Comparison of ENCODE assay signal across 1 cellular context in genomic region chr6:11595903-11596302, GRCh38.
TF ChIP-seq lines count a peak whose summit lies in the region.

No MANE protein-coding gene starts in this region.

TF ChIP-seq in K562, 482 proteins besides CTCF, POLR2A, EP300 and RAD21 (continued from another document):
- TF ChIP-seq ZNF280A (IDR thresholded peaks at IDR 0.05; ENCODE audit: low read depth, partially characterized antibody) (no peak), PTTG1 (tag; IDR thresholded peaks at IDR 0.05; ENCODE audit: low read depth) (no peak), HDAC3 (IDR thresholded peaks at IDR 0.05; ENCODE audit: borderline replicate concordance, partially characterized antibody) (no peak), NR2F6 (CRISPR knock-in tag; IDR thresholded peaks at IDR 0.05) (no peak), YBX1 (IDR thresholded peaks at IDR 0.05) (no peak)
- TF ChIP-seq, protein P1, sequence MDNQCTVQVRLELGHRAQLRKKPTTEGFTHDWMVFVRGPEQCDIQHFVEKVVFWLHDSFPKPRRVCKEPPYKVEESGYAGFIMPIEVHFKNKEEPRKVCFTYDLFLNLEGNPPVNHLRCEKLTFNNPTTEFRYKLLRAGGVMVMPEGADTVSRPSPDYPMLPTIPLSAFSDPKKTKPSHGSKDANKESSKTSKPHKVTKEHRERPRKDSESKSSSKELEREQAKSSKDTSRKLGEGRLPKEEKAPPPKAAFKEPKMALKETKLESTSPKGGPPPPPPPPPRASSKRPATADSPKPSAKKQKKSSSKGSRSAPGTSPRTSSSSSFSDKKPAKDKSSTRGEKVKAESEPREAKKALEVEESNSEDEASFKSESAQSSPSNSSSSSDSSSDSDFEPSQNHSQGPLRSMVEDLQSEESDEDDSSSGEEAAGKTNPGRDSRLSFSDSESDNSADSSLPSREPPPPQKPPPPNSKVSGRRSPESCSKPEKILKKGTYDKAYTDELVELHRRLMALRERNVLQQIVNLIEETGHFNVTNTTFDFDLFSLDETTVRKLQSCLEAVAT (IDR thresholded peaks at IDR 0.05) = no peak
- TF ChIP-seq, protein P2, sequence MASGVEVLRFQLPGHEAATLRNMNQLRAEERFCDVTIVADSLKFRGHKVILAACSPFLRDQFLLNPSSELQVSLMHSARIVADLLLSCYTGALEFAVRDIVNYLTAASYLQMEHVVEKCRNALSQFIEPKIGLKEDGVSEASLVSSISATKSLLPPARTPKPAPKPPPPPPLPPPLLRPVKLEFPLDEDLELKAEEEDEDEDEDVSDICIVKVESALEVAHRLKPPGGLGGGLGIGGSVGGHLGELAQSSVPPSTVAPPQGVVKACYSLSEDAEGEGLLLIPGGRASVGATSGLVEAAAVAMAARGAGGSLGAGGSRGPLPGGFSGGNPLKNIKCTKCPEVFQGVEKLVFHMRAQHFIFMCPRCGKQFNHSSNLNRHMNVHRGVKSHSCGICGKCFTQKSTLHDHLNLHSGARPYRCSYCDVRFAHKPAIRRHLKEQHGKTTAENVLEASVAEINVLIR (CRISPR knock-in tag; IDR thresholded peaks at IDR 0.05) = no peak
